In the genomic region with DNA sequence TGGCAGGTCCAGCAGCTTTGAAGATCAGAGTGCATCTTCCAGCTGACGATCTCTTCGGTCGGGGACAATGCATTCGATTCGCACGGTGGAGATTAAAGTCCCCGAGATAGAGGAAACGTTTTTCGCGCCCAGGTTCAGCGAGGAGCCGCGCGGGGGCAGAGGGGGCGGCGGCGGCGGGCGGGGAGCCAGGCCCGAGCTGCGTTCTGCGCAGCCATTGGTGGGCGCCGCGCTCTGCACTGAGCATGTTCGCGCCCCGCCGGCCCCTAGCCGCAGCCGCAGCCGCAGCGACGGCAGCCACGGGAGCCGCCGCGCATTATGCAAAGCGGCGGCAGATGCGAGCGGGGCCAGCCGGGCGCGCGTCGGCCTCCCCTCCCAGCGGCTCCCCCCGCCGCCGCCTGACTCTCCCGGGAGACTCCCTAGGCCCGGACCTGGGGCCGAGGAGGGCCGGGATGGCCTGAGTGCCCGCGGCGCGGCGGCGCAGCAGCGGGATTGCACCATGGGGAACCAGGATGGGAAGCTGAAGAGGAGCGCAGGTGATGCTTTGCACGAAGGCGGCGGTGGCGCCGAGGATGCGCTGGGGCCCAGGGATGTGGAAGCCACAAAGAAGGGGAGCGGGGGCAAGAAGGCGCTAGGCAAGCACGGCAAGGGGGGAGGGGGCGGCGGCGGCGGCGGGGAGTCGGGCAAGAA, we compare ENCODE assay signal across 8 cellular contexts. TPM values are rescaled to one million over a fixed set of nuclear protein-coding genes. Genes with fewer than 3 reads are reported as not detected.
DNase-seq lines count a peak whose midpoint lies in the region; ATAC-seq and TF ChIP-seq lines count a peak whose summit lies in the region.

FMN2 (plus strand) TSS at position 270 of the 687 bp plus-strand sequence; CDS start at position 497, 227 bp downstream.

- TF ChIP-seq CTCF in BJ (IDR thresholded peaks at IDR 0.05; ENCODE audit: insufficient read depth, low read depth, low read length): no peak
- no peak for TF ChIP-seq CTCF in fibroblast of pulmonary artery (IDR thresholded peaks at IDR 0.05; ENCODE audit: low read length, missing control alignments)

- peak within 1 kb of the TSS; percentile 21 for H3K14ac ChIP-seq in neuronal stem cell (ENCODE audit: low read length)

- peak within 1 kb of the TSS; percentile 65 for H3K4me3 ChIP-seq in BJ (ENCODE audit: low read depth, low read length)
- peak within 1 kb of the TSS; percentile 35 for H3K4me3 ChIP-seq in fibroblast of pulmonary artery (replicated peaks; ENCODE audit: low read depth, low read length)
- peak within 1 kb of the TSS; percentile 86 to 87 for H3K4me3 ChIP-seq in neuronal stem cell (ENCODE audit: low read length in 2 of 2)

- DNase-seq in BJ (ENCODE audit: low read depth) (no peak), SK-MEL-5 (ENCODE audit: low read depth, low spot score) (peak; percentile 34), fibroblast of pulmonary artery (ENCODE audit: low read depth) (no peak), neuronal stem cell (ENCODE audit: low spot score) (peak; percentile 67), OCI-M2 (lab: John Stamatoyannopoulos, UW; ENCODE audit: unreplicated experiment) (no peak)

- no CpG with 5 or more reads among the region's 78 CpGs for WGBS in neuronal stem cell (ENCODE audit: extremely low coverage in 2 of 2, insufficient read length in 2 of 2, insufficient replicate concordance in 1 of 2), 2 donors

- CTCF ChIA-PET in BJ (lab: Yijun Ruan, JAX): interaction anchor here (0.8 to 4.6 kb wide), 9 partner anchors 15 to 78 kb away, joined by 3 to 27 read pairs (median 3); no protein-coding TSS in a partner anchor

- no peak within 1 kb of the TSS for H3K4ac ChIP-seq in neuronal stem cell (ENCODE audit: low read length)

- H4K91ac ChIP-seq in neuronal stem cell (ENCODE audit: low read depth, low read length, poor library complexity): no peak within 1 kb of the TSS

- H2BK120ac ChIP-seq in neuronal stem cell (ENCODE audit: low read depth, low read length): no peak within 1 kb of the TSS

- H3K9me3 ChIP-seq in neuronal stem cell (replicated peaks in 1 of 2; ENCODE audit: control insufficient read depth in 2 of 2, insufficient read depth in 1 of 2, low read depth in 1 of 2, low read length in 2 of 2): no peaks in the 10 kb centered on the region

- H3K23ac ChIP-seq in neuronal stem cell (ENCODE audit: low read depth, low read length, poor library complexity): peak within 1 kb of the TSS; percentile 55

- POLR2A ChIA-PET in BJ (lab: Charles Lee): interaction anchor here (0.6 to 1.2 kb wide), 3 partner anchors 61 to 646 kb away, joined by 3 to 4 read pairs (median 3); no protein-coding TSS in a partner anchor

- H2BK5ac ChIP-seq in neuronal stem cell (ENCODE audit: low read length): no peak within 1 kb of the TSS

- H3K36me3 ChIP-seq in BJ (ENCODE audit: control insufficient read depth, insufficient read depth, low read length) (no peaks in the 10 kb centered on the region), neuronal stem cell (replicated peaks in 1 of 2; ENCODE audit: control insufficient read depth in 2 of 2, insufficient read depth in 2 of 2, low read length in 2 of 2) (peaks cover 0 to 3% of the 10 kb centered on the region in 2 donors)

- H3K9ac ChIP-seq in neuronal stem cell (ENCODE audit: low read depth, low read length, poor library complexity): peak within 1 kb of the TSS; percentile 91

- H3K4me2 ChIP-seq in neuronal stem cell (ENCODE audit: insufficient read depth, low read length, poor library complexity, severe bottlenecking): peak within 1 kb of the TSS; percentile 98

- H3K79me1 ChIP-seq in neuronal stem cell (ENCODE audit: low read depth, low read length): peaks cover 2% of the 10 kb centered on the region

- peak within 1 kb of the TSS; percentile 96 for H2BK15ac ChIP-seq in neuronal stem cell (ENCODE audit: low read length)

- H3K27ac ChIP-seq in neuronal stem cell (replicated peaks; ENCODE audit: low read length): no peak within 1 kb of the TSS

- in situ Hi-C loops in SK-MEL-5 (cut with HindIII; ENCODE audit: low pct_unique_long_range_greater_than_20kb, low sequenced_read_pairs): no loop called here

- peak within 1 kb of the TSS; percentile 96 for H3K18ac ChIP-seq in neuronal stem cell (ENCODE audit: low read length)

- H3K27me3 ChIP-seq in BJ (ENCODE audit: control insufficient read depth, insufficient read depth, low read length) (no peaks in the 10 kb centered on the region), neuronal stem cell (ENCODE audit: control insufficient read depth in 3 of 3, insufficient read depth in 3 of 3, low read depth in 1 of 3, low read length in 3 of 3) (peaks cover 0 to 9% (median 0%) of the 10 kb centered on the region in 3 experiments)

- peaks cover 7 to 32% of the 10 kb centered on the region in 2 donors for H3K4me1 ChIP-seq in neuronal stem cell (ENCODE audit: control insufficient read depth in 2 of 2, insufficient read depth in 1 of 2, low read depth in 1 of 2, low read length in 2 of 2)

- no peak within 1 kb of the TSS for H4K8ac ChIP-seq in neuronal stem cell (ENCODE audit: low read depth, low read length)

- H2AFZ ChIP-seq in neuronal stem cell (ENCODE audit: low read length): peak within 1 kb of the TSS; percentile 94

- H2BK12ac ChIP-seq in neuronal stem cell (ENCODE audit: low read length): peak within 1 kb of the TSS; percentile 22

- peak within 1 kb of the TSS; percentile 88 for H2AK5ac ChIP-seq in neuronal stem cell (ENCODE audit: low read depth, low read length)

- ATAC-seq in HG03432 (IDR thresholded peaks at IDR 0.05; ENCODE audit: unreplicated experiment): peak; percentile 53
- ATAC-seq in HG03139 (IDR thresholded peaks at IDR 0.05; ENCODE audit: unreplicated experiment): no peak
- ATAC-seq in HG03159 (IDR thresholded peaks at IDR 0.05; ENCODE audit: unreplicated experiment): no peak

RNA-seq across cellular contexts. Expression of gene FMN2, which starts in this region (rescaled TPM):
- polyA plus RNA-seq in BJ (2011; rRNA removed): 14.6 and 29.1 TPM in 2 replicates
- 24.8 and 31.3 TPM in 2 replicates for polyA minus RNA-seq in BJ (2011; rRNA and poly(A)+ RNA removed)
- total RNA-seq in SK-MEL-5 (2014; rRNA removed; shearing (Covaris generic)): 35.4 and 39.8 TPM in 2 replicates
- polyA plus RNA-seq in SK-MEL-5 (2015; cell fraction: cytosol; rRNA removed): 24.9 and 45.3 TPM in 2 replicates
- polyA plus RNA-seq in SK-MEL-5 (2015; cell fraction: nucleus; rRNA removed): 11.7 and 13.8 TPM in 2 replicates
- polyA plus RNA-seq in neuronal stem cell (2013, experiment 1 of 2): 6.4 TPM
- polyA plus RNA-seq in neuronal stem cell (2013, experiment 2 of 2): 6.4 TPM

Comparison
In these comparisons a context has a peak if more than half of its experiments do, and no peak if none do; other contexts are left out.
1. DNase-seq: peak in SK-MEL-5 (single experiment) and neuronal stem cell (single experiment); none in BJ (single experiment), fibroblast of pulmonary artery (single experiment) and OCI-M2 (single experiment).
2. H3K4me3 ChIP-seq: peak in every context shown above with its lines; median percentile 86 in neuronal stem cell; 65 in BJ; 35 in fibroblast of pulmonary artery.